In genomic region chr22:27808730-27809129, GRCh38 we compare ENCODE assay signal across 1 cellular context.
TF ChIP-seq lines count a peak whose summit lies in the region.

No MANE protein-coding gene starts in this region.

TF ChIP-seq in HepG2, 621 proteins besides CTCF, POLR2A, EP300 and RAD21:
- TF ChIP-seq ZNF780A (CRISPR knock-in tag; IDR thresholded peaks at IDR 0.05) (no peak), MAFK (conservative IDR thresholded peaks at IDR 0.05 in 1 of 2, IDR thresholded peaks at IDR 0.05 in 1 of 2; ENCODE audit: low read length in 2 of 2) (peak; percentile 69 to 84), MAFF (IDR thresholded peaks at IDR 0.05; ENCODE audit: low read depth, low read length) (peak; percentile 74), RBM39 (IDR thresholded peaks at IDR 0.05; ENCODE audit: low read depth, low read length, poor library complexity, severe bottlenecking) (no peak)
